Comparison of ENCODE assay signal across 1 cellular context in the genomic region with DNA sequence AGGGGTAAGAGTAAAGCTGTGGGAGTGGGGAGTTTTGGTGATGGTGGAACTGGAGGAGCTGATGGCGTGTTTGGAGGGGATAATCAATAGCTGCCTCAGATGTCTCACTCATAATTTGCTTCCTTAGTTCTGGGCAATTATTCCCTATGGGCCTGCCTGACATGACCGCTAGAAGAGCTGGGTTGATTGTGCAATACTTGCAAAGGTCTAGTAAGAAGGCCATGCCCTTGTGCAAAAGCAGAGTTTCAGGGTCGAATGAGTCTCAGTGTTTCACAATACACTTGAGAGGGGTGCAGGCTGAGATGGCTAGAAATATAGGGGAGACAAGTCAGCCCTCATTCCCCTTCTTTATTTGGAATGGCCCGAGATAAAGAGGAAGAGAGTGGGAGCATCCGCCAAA.
TF ChIP-seq lines count a peak whose summit lies in the region.

No MANE protein-coding gene starts in this region.

TF ChIP-seq in IMR-90, 13 proteins besides CTCF, POLR2A, EP300 and RAD21 (continued from another document):
- TF ChIP-seq, protein P1, sequence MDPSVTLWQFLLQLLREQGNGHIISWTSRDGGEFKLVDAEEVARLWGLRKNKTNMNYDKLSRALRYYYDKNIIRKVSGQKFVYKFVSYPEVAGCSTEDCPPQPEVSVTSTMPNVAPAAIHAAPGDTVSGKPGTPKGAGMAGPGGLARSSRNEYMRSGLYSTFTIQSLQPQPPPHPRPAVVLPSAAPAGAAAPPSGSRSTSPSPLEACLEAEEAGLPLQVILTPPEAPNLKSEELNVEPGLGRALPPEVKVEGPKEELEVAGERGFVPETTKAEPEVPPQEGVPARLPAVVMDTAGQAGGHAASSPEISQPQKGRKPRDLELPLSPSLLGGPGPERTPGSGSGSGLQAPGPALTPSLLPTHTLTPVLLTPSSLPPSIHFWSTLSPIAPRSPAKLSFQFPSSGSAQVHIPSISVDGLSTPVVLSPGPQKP (IDR thresholded peaks at IDR 0.05; ENCODE audit: borderline replicate concordance, low read depth, low read length), result no peak
- TF ChIP-seq CHD1 (IDR thresholded peaks at IDR 0.05; ENCODE audit: low read depth, low read length) (no peak), MXI1 (IDR thresholded peaks at IDR 0.05; ENCODE audit: borderline replicate concordance, low read depth, low read length) (no peak), SMC3 (IDR thresholded peaks at IDR 0.05; ENCODE audit: low read depth, low read length) (no peak), CEBPB (IDR thresholded peaks at IDR 0.05; ENCODE audit: low read depth, low read length) (peak; percentile 82), MAZ (IDR thresholded peaks at IDR 0.05; ENCODE audit: borderline replicate concordance, low read depth, low read length) (no peak), RFX5 (IDR thresholded peaks at IDR 0.05; ENCODE audit: low read depth, low read length) (no peak), FOS (IDR thresholded peaks at IDR 0.05; ENCODE audit: low read depth, low read length) (no peak)
